ENCODE assay signal across 8 cellular contexts in the genomic region with DNA sequence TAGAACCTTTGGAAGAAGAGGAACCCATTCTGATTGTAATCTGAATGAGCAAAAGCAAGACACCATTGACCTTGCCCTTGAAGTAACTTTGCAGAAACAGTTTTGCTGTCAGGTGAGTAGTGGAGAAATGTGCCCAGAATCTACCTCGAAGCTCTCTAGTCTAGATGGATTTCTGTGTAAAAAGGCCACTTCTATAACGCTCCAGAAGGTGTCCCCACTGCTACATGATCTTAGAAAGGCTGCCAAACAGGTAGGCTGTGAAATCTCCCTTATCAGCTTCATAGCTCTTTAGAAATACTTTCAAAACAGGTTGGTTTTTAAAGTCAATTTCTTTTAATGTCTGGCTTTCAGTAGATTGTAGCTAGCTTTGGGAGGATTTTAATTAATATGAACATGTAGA.
DNase-seq lines count a peak whose midpoint lies in the region; TF ChIP-seq lines count a peak whose summit lies in the region.
"Not testable (repeated sequence)": the region's sequence is repeated elsewhere in the genome, so short reads cannot be mapped to it uniquely, and the experiment has no call there.

No MANE protein-coding gene starts in this region.

- not testable (repeated sequence) for H2BK12ac ChIP-seq in H9 (ENCODE audit: insufficient read length, low read depth, low read length)

- not testable (repeated sequence) for H3K23ac ChIP-seq in H9 (ENCODE audit: insufficient read length, low read depth, low read length)

- not testable (repeated sequence) for H3K27ac ChIP-seq in H9 (ENCODE audit: insufficient read length, low read depth, low read length)

- H4K5ac ChIP-seq in H9 (ENCODE audit: insufficient read length, low read depth, low read length) = not testable (repeated sequence)

- not testable (repeated sequence) for H3T11ph ChIP-seq in H9 (ENCODE audit: low read length)

- H3K36me3 Mint-ChIP-seq in Calu3 (ENCODE audit: insufficient read depth, unreplicated experiment); H9 (ENCODE audit: insufficient read depth in 1 of 3, low read depth in 3 of 3); activated CD4-positive, alpha-beta T cell treated with anti-CD3 and anti-CD28 coated beads, Interleukin-2, amount 10 ng/mL, durations not matched to agents 7 days and 5 days (ENCODE audit: low read depth); endothelial cell (ENCODE audit: low read depth, unreplicated experiment): not testable (repeated sequence)

- not testable (repeated sequence) for H3K9ac ChIP-seq in H9 (ENCODE audit: extremely low read depth, insufficient read length, low read length)

- H2AFZ ChIP-seq in H9 (ENCODE audit: low read length) = not testable (repeated sequence)

- CTCF ChIA-PET in Calu3 (lab: Charles Lee); activated CD4-positive, alpha-beta T cell treated with anti-CD3 and anti-CD28 coated beads, Interleukin-2, amount 10 ng/mL, durations not matched to agents 7 days and 5 days (lab: Charles Lee): not testable (repeated sequence)

- not testable (repeated sequence) for H2BK5ac ChIP-seq in H9 (ENCODE audit: insufficient read length, low read length)

- POLR2A ChIA-PET in activated CD4-positive, alpha-beta T cell treated with anti-CD3 and anti-CD28 coated beads, Interleukin-2, amount 10 ng/mL, durations not matched to agents 7 days and 5 days (lab: Charles Lee) = not testable (repeated sequence)

- H2BK15ac ChIP-seq in H9 (ENCODE audit: low read depth, low read length) = not testable (repeated sequence)

- not testable (repeated sequence) for H2BK120ac ChIP-seq in H9 (ENCODE audit: low read depth, low read length, poor library complexity, severe bottlenecking)

- not testable (repeated sequence) for H3K23me2 ChIP-seq in H9 (ENCODE audit: insufficient read length, low read depth, low read length, poor library complexity, severe bottlenecking)

- not testable (repeated sequence) for H3K4me3 Mint-ChIP-seq in Calu3 (ENCODE audit: low read depth, unreplicated experiment); H9; activated CD4-positive, alpha-beta T cell treated with anti-CD3 and anti-CD28 coated beads, Interleukin-2, amount 10 ng/mL, durations not matched to agents 7 days and 5 days; endothelial cell (ENCODE audit: unreplicated experiment)

- H3K4me1 ChIP-seq in H9 (ENCODE audit: insufficient read depth, low read length) = not testable (repeated sequence)

- H4K8ac ChIP-seq in H9 (replicated peaks; ENCODE audit: insufficient read length, low read depth, low read length) = not testable (repeated sequence)

- H3K79me1 ChIP-seq in H9 (ENCODE audit: insufficient read depth, low read depth, low read length, poor library complexity, severe bottlenecking) = not testable (repeated sequence)

- not testable (repeated sequence) for H3K4ac ChIP-seq in H9 (ENCODE audit: low read depth, low read length)

- not testable (repeated sequence) for H3K4me2 ChIP-seq in H9 (ENCODE audit: insufficient read depth, insufficient read length, low read length)

- not testable (repeated sequence) for H3K14ac ChIP-seq in H9 (ENCODE audit: insufficient read depth, low read length)

- H2AK5ac ChIP-seq in H9 (ENCODE audit: insufficient read length, low read length) = not testable (repeated sequence)

- H3K4me1 Mint-ChIP-seq in Calu3 (ENCODE audit: low read depth, unreplicated experiment); H9; activated CD4-positive, alpha-beta T cell treated with anti-CD3 and anti-CD28 coated beads, Interleukin-2, amount 10 ng/mL, durations not matched to agents 7 days and 5 days; endothelial cell (ENCODE audit: unreplicated experiment): not testable (repeated sequence)

- not testable (repeated sequence) for H3K9me3 ChIP-seq in H9 (ENCODE audit: control insufficient read depth, low read depth, low read length)

- not testable (repeated sequence) for H3K27ac Mint-ChIP-seq in Calu3 (ENCODE audit: unreplicated experiment); H9; activated CD4-positive, alpha-beta T cell treated with anti-CD3 and anti-CD28 coated beads, Interleukin-2, amount 10 ng/mL, durations not matched to agents 7 days and 5 days; endothelial cell (ENCODE audit: unreplicated experiment)

- not testable (repeated sequence) for H4K20me1 ChIP-seq in H9 (ENCODE audit: control insufficient read depth, insufficient read depth, insufficient read length)

- not testable (repeated sequence) for H2BK20ac ChIP-seq in H9 (ENCODE audit: low read depth, low read length, poor library complexity, severe bottlenecking)

- H3K9me3 Mint-ChIP-seq in Calu3 (ENCODE audit: low read depth, unreplicated experiment); H9; activated CD4-positive, alpha-beta T cell treated with anti-CD3 and anti-CD28 coated beads, Interleukin-2, amount 10 ng/mL, durations not matched to agents 7 days and 5 days; endothelial cell (ENCODE audit: unreplicated experiment): not testable (repeated sequence)

- not testable (repeated sequence) for BruUV-seq in Calu3 (replicated peaks; lab: Mats Ljungman, UMichigan)

- not testable (repeated sequence) for H3K27me3 Mint-ChIP-seq in Calu3 (ENCODE audit: unreplicated experiment); H9 (ENCODE audit: low read depth); activated CD4-positive, alpha-beta T cell treated with anti-CD3 and anti-CD28 coated beads, Interleukin-2, amount 10 ng/mL, durations not matched to agents 7 days and 5 days; endothelial cell (ENCODE audit: unreplicated experiment)

- intact Hi-C loops in Calu3 (cut with micrococcal nuclease; ENCODE audit: unreplicated experiment) = not testable (repeated sequence)

- H3K18ac ChIP-seq in H9 (ENCODE audit: insufficient read length, low read depth, low read length) = not testable (repeated sequence)

- H3K79me2 ChIP-seq in H9 (ENCODE audit: insufficient read depth, low read length) = not testable (repeated sequence)

- H4K91ac ChIP-seq in H9 (ENCODE audit: insufficient read length, low read depth, low read length) = not testable (repeated sequence)

- not testable (repeated sequence) for H3K56ac ChIP-seq in H9 (ENCODE audit: insufficient read length, low read depth, low read length)

- TF ChIP-seq CTCF in Calu3 (IDR thresholded peaks at IDR 0.05; ENCODE audit: unreplicated experiment); endothelial cell (IDR thresholded peaks at IDR 0.05; ENCODE audit: unreplicated experiment): not testable (repeated sequence)
- TF ChIP-seq CTCF in H9 (conservative IDR thresholded peaks at IDR 0.05) = peak; percentile 61

- WGBS in H9 (ENCODE audit: extremely low coverage, insufficient read length, low lambda C conversion rate) = no CpG with 5 or more reads among the region's 2 CpGs

- H3K27me3 ChIP-seq in H9 (ENCODE audit: insufficient read depth, low read length) = not testable (repeated sequence)

- peak; percentile 46 for DNase-seq in Calu3
- DNase-seq in H9 = not testable (repeated sequence)
- peak; percentile 3 for DNase-seq in NCI-H1436 (lab: John Stamatoyannopoulos, UW)
- peak; percentile 14 for DNase-seq in NOMO-1 treated with DMSO at 0.1 percent for 48 hours (lab: John Stamatoyannopoulos, UW; ENCODE audit: unreplicated experiment)
- DNase-seq in activated CD4-positive, alpha-beta T cell treated with anti-CD3 and anti-CD28 coated beads, Interleukin-2, amount 10 ng/mL, durations not matched to agents 7 days and 5 days = peak; percentile 7
- DNase-seq in endothelial cell (ENCODE audit: low spot score) = peak; percentile 33
- peak; percentile 14 for DNase-seq in kidney glomerular epithelial cell (lab: John Stamatoyannopoulos, UW)
- peak; percentile 9 for DNase-seq in pons (ENCODE audit: low spot score)
